In genomic region chr16:11377156-11377555, GRCh38 we compare ENCODE assay signal across 8 cellular contexts.
"Had no signal": no experiment of that assay in that cellular context is flagged by ENCODE, and none has a peak within 500 bp of the region (broad histone marks: within the 10 kb centered on the region; RNA-seq: fewer than 3 reads in every experiment).

No MANE protein-coding gene starts in this region.

- DNase-seq: GOT3, H7, HFFc6, KG1 had no signal

- H3K9me3 ChIP-seq: HAP-1 had no signal

- H3K4me3 ChIP-seq: HAP-1, K562 had no signal

- H3K4me1 ChIP-seq: HAP-1 had no signal

- H3K27ac ChIP-seq: HL-60 had no signal

- H3K36me3 ChIP-seq: HAP-1 had no signal

- ATAC-seq: HCT116, K562 had no signal
